Comparison of ENCODE assay signal across 1 cellular context in the genomic region with DNA sequence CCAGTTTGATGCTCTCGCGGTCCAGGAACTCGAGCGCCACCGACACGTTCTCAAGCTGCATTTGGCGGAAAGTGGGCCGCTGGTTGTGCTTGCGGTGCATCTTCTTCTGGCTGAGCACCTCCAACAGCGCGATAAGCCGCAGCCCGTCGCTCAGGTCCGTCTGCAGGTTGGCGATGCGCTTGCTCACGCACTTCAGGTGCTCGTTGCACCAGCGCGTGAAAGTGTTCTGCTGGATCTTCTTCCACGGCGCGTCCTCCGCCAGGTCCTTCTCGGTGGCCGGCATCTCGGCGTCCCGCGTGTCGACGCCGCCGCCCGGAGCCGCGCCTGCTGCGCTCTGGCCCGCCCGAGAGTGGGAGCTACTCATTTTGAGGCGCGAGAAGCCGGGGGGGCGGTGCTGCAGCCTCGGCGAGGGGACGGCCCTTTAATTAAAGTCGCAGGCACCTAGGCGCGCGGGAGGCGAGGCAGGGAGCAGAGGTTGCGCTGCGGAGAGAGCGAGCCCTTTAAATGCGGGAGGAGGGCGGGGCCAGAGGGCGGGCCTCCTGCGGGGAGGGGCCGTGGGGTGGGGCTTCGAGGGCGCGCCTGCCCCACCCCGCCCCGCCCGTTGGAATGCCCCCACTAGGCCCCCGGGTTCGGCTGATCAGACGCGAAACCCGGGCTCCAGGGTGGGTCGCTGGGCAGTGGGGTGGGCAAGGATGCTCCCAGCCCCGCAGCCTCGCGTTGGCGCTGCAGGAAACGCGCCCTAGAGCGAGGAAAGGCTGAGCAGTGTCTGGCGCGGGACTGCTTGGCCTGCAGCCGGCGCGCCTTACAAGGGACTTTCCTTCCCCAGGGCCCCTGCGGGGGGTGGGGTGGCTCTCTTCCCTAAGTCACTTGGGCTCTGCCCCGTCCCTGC.
TF ChIP-seq lines count a peak whose summit lies in the region.

No MANE protein-coding gene starts in this region.

TF ChIP-seq in A549, 52 proteins besides CTCF, POLR2A, EP300 and RAD21 (continued from another document):
- TF ChIP-seq CBX2 (IDR thresholded peaks at IDR 0.05; ENCODE audit: borderline replicate concordance, low read depth) (no peak), RCOR1 (IDR thresholded peaks at IDR 0.05; ENCODE audit: low read depth, low read length) (no peak), ELK1 (IDR thresholded peaks at IDR 0.05; ENCODE audit: low read depth, low read length) (no peak), MYC (IDR thresholded peaks at IDR 0.05; ENCODE audit: borderline replicate concordance, low read length) (no peak), HOXB13 (CRISPR knock-in tag; IDR thresholded peaks at IDR 0.05; ENCODE audit: low read depth) (no peak), HOXB5 (CRISPR knock-in tag; IDR thresholded peaks at IDR 0.05) (no peak), CHD4 (IDR thresholded peaks at IDR 0.05; ENCODE audit: borderline replicate concordance) (no peak), NR3C1 (IDR thresholded peaks at IDR 0.05) (no peak), HDAC2 (IDR thresholded peaks at IDR 0.05) (no peak), NPAS2 (CRISPR knock-in tag; IDR thresholded peaks at IDR 0.05; ENCODE audit: borderline replicate concordance) (no peak), FOSL2 (IDR thresholded peaks at IDR 0.05) (no peak), FOSL2 (CRISPR knock-in tag; IDR thresholded peaks at IDR 0.05) (peak; percentile 31; the same call in 1 of the 2 replicates), FOSB (CRISPR knock-in tag; IDR thresholded peaks at IDR 0.05) (no peak), ZNF302 (CRISPR knock-in tag; IDR thresholded peaks at IDR 0.05) (no peak), CEBPB (IDR thresholded peaks at IDR 0.05) (no peak), CHD2 (IDR thresholded peaks at IDR 0.05; ENCODE audit: low read length, partially characterized antibody) (no peak), HOXA7 (CRISPR knock-in tag; IDR thresholded peaks at IDR 0.05) (no peak), ZC3H11A (IDR thresholded peaks at IDR 0.05) (no peak), BHLHE40 (IDR thresholded peaks at IDR 0.05; ENCODE audit: low read depth, low read length) (no peak), SMC3 (IDR thresholded peaks at IDR 0.05) (no peak), RFX5 (IDR thresholded peaks at IDR 0.05) (no peak), RNF2 (IDR thresholded peaks at IDR 0.05; ENCODE audit: borderline replicate concordance, low read depth) (no peak), TFCP2L1 (CRISPR knock-in tag; IDR thresholded peaks at IDR 0.05) (0 out of 2 replicates have a peak, but pooled peaks have one; percentile 33), EHF (CRISPR knock-in tag; IDR thresholded peaks at IDR 0.05) (no peak), KDM5A (IDR thresholded peaks at IDR 0.05) (no peak), RARB (CRISPR knock-in tag; IDR thresholded peaks at IDR 0.05) (peak; percentile 75; the same call in 1 of the 2 replicates), ESRRA (IDR thresholded peaks at IDR 0.05; ENCODE audit: borderline replicate concordance, low read length) (no peak), PHF8 (IDR thresholded peaks at IDR 0.05; ENCODE audit: borderline replicate concordance, low read depth) (peak; percentile 96), KDM1A (IDR thresholded peaks at IDR 0.05; ENCODE audit: low read depth) (no peak)
- TF ChIP-seq, protein P1, sequence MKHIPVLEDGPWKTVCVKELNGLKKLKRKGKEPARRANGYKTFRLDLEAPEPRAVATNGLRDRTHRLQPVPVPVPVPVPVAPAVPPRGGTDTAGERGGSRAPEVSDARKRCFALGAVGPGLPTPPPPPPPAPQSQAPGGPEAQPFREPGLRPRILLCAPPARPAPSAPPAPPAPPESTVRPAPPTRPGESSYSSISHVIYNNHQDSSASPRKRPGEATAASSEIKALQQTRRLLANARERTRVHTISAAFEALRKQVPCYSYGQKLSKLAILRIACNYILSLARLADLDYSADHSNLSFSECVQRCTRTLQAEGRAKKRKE (CRISPR knock-in tag; IDR thresholded peaks at IDR 0.05; ENCODE audit: low read depth): no peak
- TF ChIP-seq, protein P2, sequence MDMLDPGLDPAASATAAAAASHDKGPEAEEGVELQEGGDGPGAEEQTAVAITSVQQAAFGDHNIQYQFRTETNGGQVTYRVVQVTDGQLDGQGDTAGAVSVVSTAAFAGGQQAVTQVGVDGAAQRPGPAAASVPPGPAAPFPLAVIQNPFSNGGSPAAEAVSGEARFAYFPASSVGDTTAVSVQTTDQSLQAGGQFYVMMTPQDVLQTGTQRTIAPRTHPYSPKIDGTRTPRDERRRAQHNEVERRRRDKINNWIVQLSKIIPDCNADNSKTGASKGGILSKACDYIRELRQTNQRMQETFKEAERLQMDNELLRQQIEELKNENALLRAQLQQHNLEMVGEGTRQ (IDR thresholded peaks at IDR 0.05): no peak
- TF ChIP-seq, protein P3, sequence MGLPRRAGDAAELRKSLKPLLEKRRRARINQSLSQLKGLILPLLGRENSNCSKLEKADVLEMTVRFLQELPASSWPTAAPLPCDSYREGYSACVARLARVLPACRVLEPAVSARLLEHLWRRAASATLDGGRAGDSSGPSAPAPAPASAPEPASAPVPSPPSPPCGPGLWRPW (IDR thresholded peaks at IDR 0.05): no peak
- TF ChIP-seq, protein P4, sequence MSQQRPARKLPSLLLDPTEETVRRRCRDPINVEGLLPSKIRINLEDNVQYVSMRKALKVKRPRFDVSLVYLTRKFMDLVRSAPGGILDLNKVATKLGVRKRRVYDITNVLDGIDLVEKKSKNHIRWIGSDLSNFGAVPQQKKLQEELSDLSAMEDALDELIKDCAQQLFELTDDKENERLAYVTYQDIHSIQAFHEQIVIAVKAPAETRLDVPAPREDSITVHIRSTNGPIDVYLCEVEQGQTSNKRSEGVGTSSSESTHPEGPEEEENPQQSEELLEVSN (IDR thresholded peaks at IDR 0.05; ENCODE audit: borderline replicate concordance, low read depth): no peak
- TF ChIP-seq, protein P5, sequence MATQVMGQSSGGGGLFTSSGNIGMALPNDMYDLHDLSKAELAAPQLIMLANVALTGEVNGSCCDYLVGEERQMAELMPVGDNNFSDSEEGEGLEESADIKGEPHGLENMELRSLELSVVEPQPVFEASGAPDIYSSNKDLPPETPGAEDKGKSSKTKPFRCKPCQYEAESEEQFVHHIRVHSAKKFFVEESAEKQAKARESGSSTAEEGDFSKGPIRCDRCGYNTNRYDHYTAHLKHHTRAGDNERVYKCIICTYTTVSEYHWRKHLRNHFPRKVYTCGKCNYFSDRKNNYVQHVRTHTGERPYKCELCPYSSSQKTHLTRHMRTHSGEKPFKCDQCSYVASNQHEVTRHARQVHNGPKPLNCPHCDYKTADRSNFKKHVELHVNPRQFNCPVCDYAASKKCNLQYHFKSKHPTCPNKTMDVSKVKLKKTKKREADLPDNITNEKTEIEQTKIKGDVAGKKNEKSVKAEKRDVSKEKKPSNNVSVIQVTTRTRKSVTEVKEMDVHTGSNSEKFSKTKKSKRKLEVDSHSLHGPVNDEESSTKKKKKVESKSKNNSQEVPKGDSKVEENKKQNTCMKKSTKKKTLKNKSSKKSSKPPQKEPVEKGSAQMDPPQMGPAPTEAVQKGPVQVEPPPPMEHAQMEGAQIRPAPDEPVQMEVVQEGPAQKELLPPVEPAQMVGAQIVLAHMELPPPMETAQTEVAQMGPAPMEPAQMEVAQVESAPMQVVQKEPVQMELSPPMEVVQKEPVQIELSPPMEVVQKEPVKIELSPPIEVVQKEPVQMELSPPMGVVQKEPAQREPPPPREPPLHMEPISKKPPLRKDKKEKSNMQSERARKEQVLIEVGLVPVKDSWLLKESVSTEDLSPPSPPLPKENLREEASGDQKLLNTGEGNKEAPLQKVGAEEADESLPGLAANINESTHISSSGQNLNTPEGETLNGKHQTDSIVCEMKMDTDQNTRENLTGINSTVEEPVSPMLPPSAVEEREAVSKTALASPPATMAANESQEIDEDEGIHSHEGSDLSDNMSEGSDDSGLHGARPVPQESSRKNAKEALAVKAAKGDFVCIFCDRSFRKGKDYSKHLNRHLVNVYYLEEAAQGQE (IDR thresholded peaks at IDR 0.05): peak; percentile 30; the same call in 1 of the 2 replicates
- TF ChIP-seq, protein P6, sequence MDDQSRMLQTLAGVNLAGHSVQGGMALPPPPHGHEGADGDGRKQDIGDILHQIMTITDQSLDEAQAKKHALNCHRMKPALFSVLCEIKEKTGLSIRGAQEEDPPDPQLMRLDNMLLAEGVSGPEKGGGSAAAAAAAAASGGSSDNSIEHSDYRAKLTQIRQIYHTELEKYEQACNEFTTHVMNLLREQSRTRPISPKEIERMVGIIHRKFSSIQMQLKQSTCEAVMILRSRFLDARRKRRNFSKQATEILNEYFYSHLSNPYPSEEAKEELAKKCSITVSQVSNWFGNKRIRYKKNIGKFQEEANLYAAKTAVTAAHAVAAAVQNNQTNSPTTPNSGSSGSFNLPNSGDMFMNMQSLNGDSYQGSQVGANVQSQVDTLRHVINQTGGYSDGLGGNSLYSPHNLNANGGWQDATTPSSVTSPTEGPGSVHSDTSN (IDR thresholded peaks at IDR 0.05): peak; percentile 62
